Comparison of ENCODE assay signal across 8 cellular contexts in the genomic region with DNA sequence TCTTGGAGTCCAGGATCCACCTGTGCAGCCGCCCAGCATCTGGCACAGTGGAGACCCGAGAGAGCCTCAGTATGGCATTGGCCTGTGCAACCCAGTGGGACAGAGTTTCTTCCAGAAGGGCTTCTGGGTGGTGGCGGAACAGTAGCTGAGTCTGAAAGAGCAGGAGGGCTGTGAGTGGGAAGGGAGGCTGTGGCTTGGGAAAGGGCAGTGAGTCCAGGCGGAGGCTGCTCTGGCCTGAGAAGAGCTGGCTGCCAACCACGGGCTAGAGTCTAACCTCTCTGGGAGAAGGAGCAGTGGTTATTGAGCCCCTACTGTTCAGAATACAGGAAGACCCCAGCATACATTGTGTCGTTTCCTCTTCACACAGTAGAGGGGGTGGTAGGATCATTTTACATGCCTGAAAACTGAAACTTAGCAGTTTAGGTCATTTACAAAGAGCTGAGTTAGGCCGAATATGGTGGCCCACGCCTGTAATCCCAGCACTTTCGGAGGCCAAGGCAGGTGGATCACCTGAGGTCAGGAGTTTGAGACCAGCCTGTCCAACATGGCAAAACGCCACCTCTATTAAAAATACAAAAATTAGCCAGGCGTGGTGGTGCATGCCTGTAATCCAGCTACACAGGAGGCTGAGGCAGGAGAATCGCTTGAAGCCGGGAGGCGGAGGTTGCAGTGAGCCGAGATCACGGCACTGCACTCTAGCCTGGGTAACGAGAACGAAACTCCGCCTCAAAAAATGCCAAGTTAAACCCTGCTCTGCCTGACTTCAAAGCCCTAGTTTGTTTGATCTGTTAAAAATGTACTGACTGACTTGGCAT. TPM values are rescaled to one million over a fixed set of nuclear protein-coding genes. Genes with fewer than 3 reads are reported as not detected.
DNase-seq lines count a peak whose midpoint lies in the region; ATAC-seq and TF ChIP-seq lines count a peak whose summit lies in the region.

No MANE protein-coding gene starts in this region.

- BruUV-seq in PC-3 (replicated peaks; lab: Mats Ljungman, UMichigan) = no TSS peak

- no peaks in the 10 kb centered on the region for H3K9me3 Mint-ChIP-seq in central memory CD8-positive, alpha-beta T cell

- no peak for TF ChIP-seq POLR2A in uterus (IDR thresholded peaks at IDR 0.05)

- no peaks in the 10 kb centered on the region for H3K27me3 Mint-ChIP-seq in central memory CD8-positive, alpha-beta T cell

- H3K36me3 ChIP-seq in GM06990 (ENCODE audit: control insufficient read depth, insufficient read depth, low read length) (peaks cover 34% of the 10 kb centered on the region), GM23248 (ENCODE audit: low read depth) (peaks cover 15% of the 10 kb centered on the region), PC-3 (ENCODE audit: low read depth, low read length) (peaks cover 44% of the 10 kb centered on the region), uterus (no peaks in the 10 kb centered on the region), WERI-Rb-1 (peaks cover 81% of the 10 kb centered on the region)

- peaks cover 61% of the 10 kb centered on the region for H3K4me1 Mint-ChIP-seq in central memory CD8-positive, alpha-beta T cell

- TF ChIP-seq CTCF in GM06990 (IDR thresholded peaks at IDR 0.05; ENCODE audit: insufficient read depth, low read length, poor library complexity, severe bottlenecking) (peak; percentile 48), PC-3 (conservative IDR thresholded peaks at IDR 0.05; ENCODE audit: low read depth, low read length) (peak; percentile 42; the same call in 1 of the 2 replicates), uterus (IDR thresholded peaks at IDR 0.05) (peak; percentile 52 to 88 (median 76)), WERI-Rb-1 (IDR thresholded peaks at IDR 0.05; ENCODE audit: low read depth, low read length) (no peak)

- H3F3A ChIP-seq in GM23248 (ENCODE audit: insufficient read depth) = peaks cover 27% of the 10 kb centered on the region
- no peaks in the 10 kb centered on the region for H3F3A ChIP-seq in PC-3 (ENCODE audit: low read length, unreplicated experiment)

- H3K4me3 ChIP-seq in GM06990 (replicated peaks; ENCODE audit: low read depth, low read length) = peak overlapping the region; percentile 70
- H3K4me3 ChIP-seq in GM23248 = peak overlapping the region; percentile 61
- H3K4me3 ChIP-seq in PC-3 (ENCODE audit: low read length) = peak overlapping the region; percentile 90
- H3K4me3 ChIP-seq in uterus = no peak overlapping the region
- no peak overlapping the region for H3K4me3 ChIP-seq in WERI-Rb-1 (ENCODE audit: low read depth, low read length)

- H3K79me2 ChIP-seq in GM23248 (ENCODE audit: insufficient read depth) = peaks cover 81% of the 10 kb centered on the region
- H3K79me2 ChIP-seq in PC-3 (ENCODE audit: low read length) = peaks cover 80% of the 10 kb centered on the region

- no peaks in the 10 kb centered on the region for H3K9me2 ChIP-seq in GM23248 (ENCODE audit: insufficient read depth)
- H3K9me2 ChIP-seq in PC-3 (replicated peaks; ENCODE audit: low read length) = no peaks in the 10 kb centered on the region

- H3K27ac ChIP-seq in GM23248 = peak overlapping the region; percentile 98
- peak overlapping the region; percentile 98 for H3K27ac ChIP-seq in PC-3 (ENCODE audit: low read length)
- H3K27ac ChIP-seq in uterus = peak overlapping the region; percentile 86 to 93
- no peak overlapping the region for H3K27ac ChIP-seq in WERI-Rb-1

- peak overlapping the region; percentile 61 for H3K4me3 Mint-ChIP-seq in central memory CD8-positive, alpha-beta T cell

- H3K9me3 ChIP-seq in GM23248 (ENCODE audit: low read depth) = no peaks in the 10 kb centered on the region
- no peaks in the 10 kb centered on the region for H3K9me3 ChIP-seq in PC-3 (ENCODE audit: low read length)
- H3K9me3 ChIP-seq in uterus = no peaks in the 10 kb centered on the region
- no peaks in the 10 kb centered on the region for H3K9me3 ChIP-seq in WERI-Rb-1 (ENCODE audit: severe bottlenecking)

- peak overlapping the region; percentile 87 for H3K27ac Mint-ChIP-seq in central memory CD8-positive, alpha-beta T cell (ENCODE audit: low read depth)

- no peaks in the 10 kb centered on the region for H3K27me3 ChIP-seq in GM06990 (replicated peaks; ENCODE audit: control insufficient read depth, insufficient read depth, low read length)
- no peaks in the 10 kb centered on the region for H3K27me3 ChIP-seq in GM23248 (replicated peaks; ENCODE audit: insufficient read depth)
- H3K27me3 ChIP-seq in PC-3 (ENCODE audit: low read length) = no peaks in the 10 kb centered on the region
- H3K27me3 ChIP-seq in uterus = no peaks in the 10 kb centered on the region
- no peaks in the 10 kb centered on the region for H3K27me3 ChIP-seq in WERI-Rb-1 (ENCODE audit: insufficient read depth, low read depth, severe bottlenecking)

- 19% methylated on average over 19 of the region's 19 CpGs for WGBS in GM23248 (ENCODE audit: low coverage in 1 of 2, low lambda C conversion rate in 2 of 2, missing lambda C conversion rate in 2 of 2), 2 experiments

- intact Hi-C loops in PC-3 (cut with micrococcal nuclease) (loop anchor here (1.0 to 10.0 kb wide), 3 partner anchors 33 to 210 kb away; no protein-coding TSS in a partner anchor), uterus (cut with DNase I; ENCODE audit: low total_unique reads) (loop anchor here (10.0 kb wide), 1 partner anchor 280 kb away; no protein-coding TSS in a partner anchor)

- H3K9ac ChIP-seq in GM23248 (peak overlapping the region; percentile 99), PC-3 (ENCODE audit: low read length) (peak overlapping the region; percentile 88)

- no peak for ATAC-seq in PC-3
- ATAC-seq in central memory CD8-positive, alpha-beta T cell (replicated peaks; ENCODE audit: extremely low read depth, poor library complexity, severe bottlenecking) = peak; percentile 42

- CTCF ChIA-PET in PC-3 (lab: Charles Lee) = interaction anchor here (0.6 to 1.6 kb wide), 5 partner anchors 11 to 211 kb away, joined by 3 to 17 read pairs (median 4); partner anchors contain the start of genes ISG20, MRPL46 and MRPS11

- H4K20me1 ChIP-seq in GM23248 (ENCODE audit: insufficient read depth) = peaks cover 13% of the 10 kb centered on the region; the same call in 1 of the 2 replicates
- peaks cover 30% of the 10 kb centered on the region; the same call in 1 of the 2 replicates for H4K20me1 ChIP-seq in PC-3 (ENCODE audit: low read length)

- H2AFZ ChIP-seq in GM23248 (no peak overlapping the region), PC-3 (ENCODE audit: low read length) (no peak overlapping the region)

- no peak for DNase-seq in GM06990 (ENCODE audit: extremely low read depth, insufficient read length)
- DNase-seq in GM23248 = peak; percentile 66
- no peak for DNase-seq in PC-3
- DNase-seq in central memory CD8-positive, alpha-beta T cell (ENCODE audit: low spot score in 2 of 2) = peak; percentile 40 to 57
- DNase-seq in lung microvascular endothelial cell (ENCODE audit: low read depth in 2 of 2) = peak; percentile 74 to 85
- peak in 1 of 2 donors; percentile 46 for DNase-seq in uterus
- DNase-seq in WERI-Rb-1 = no peak
- DNase-seq in NCI-H1092 (lab: John Stamatoyannopoulos, UW) = no peak

- H3K4me1 ChIP-seq in GM23248 (ENCODE audit: insufficient read depth) (peaks cover 27% of the 10 kb centered on the region), PC-3 (ENCODE audit: insufficient read depth, low read length) (peaks cover 61% of the 10 kb centered on the region), uterus (peaks cover 0 to 4% of the 10 kb centered on the region in 2 donors)

- H3K36me3 Mint-ChIP-seq in central memory CD8-positive, alpha-beta T cell (ENCODE audit: insufficient read depth) = peaks cover 15% of the 10 kb centered on the region

- POLR2A ChIA-PET in PC-3 (lab: Charles Lee; ENCODE audit: unreplicated experiment) = interaction anchor here (0.6 kb wide), 1 partner anchor 573 kb away, joined by 3 read pairs; no protein-coding TSS in a partner anchor

- peak overlapping the region; percentile 97 for H3K4me2 ChIP-seq in GM23248 (ENCODE audit: unreplicated experiment)
- H3K4me2 ChIP-seq in PC-3 (ENCODE audit: low read length) = peak overlapping the region; percentile 99

- in situ Hi-C loops in GM23248 (cut with MboI) = no loop called here

RNA-seq across cellular contexts. Expression of gene AEN, which starts 3.2 kb away (rescaled TPM):
- total RNA-seq in GM23248 (2014; rRNA removed; shearing (Covaris generic)) = 35.9 and 49.1 TPM in 2 replicates
- polyA plus RNA-seq in GM23248 (2016; fragmentation: Nextera tagmentation; extraction: Ambion mirVana) = 22.3 and 23.9 TPM in 2 replicates
- total RNA-seq in PC-3 (2014; rRNA removed) (81.3 and 98.7 TPM in 2 replicates), lung microvascular endothelial cell (36.4 and 37.5 TPM in 2 replicates), uterus (10 to 100 TPM in 1 of 4 donors, 1 to 10 TPM in 3; 1.0 to 20.2 (median 6.0) TPM)

RNA-seq across cellular contexts. Expression of gene ISG20, which starts 14.5 kb away (rescaled TPM):
- not detected in 2 replicates for total RNA-seq in GM23248 (2014; rRNA removed; shearing (Covaris generic))
- 0.93 and 1.4 TPM in 2 replicates for polyA plus RNA-seq in GM23248 (2016; fragmentation: Nextera tagmentation; extraction: Ambion mirVana)
- 48.6 and 64.0 TPM in 2 replicates for total RNA-seq in PC-3 (2014; rRNA removed)
- 13.5 and 54.4 TPM in 2 replicates for total RNA-seq in lung microvascular endothelial cell
- 10 to 100 TPM in 3 of 4 donors, 1 to 10 TPM in 1; 3.9 to 35.9 (median 13.2) TPM for total RNA-seq in uterus

Comparison
In these comparisons a context has a peak if more than half of its experiments do, and no peak if none do; other contexts are left out.
1. DNase-seq: peak in GM23248 (single experiment), central memory CD8-positive, alpha-beta T cell (2 of 2) and lung microvascular endothelial cell (2 of 2); none in GM06990 (single experiment), PC-3 (single experiment), WERI-Rb-1 (single experiment) and NCI-H1092 (single experiment).
2. H3K4me3 ChIP-seq: peak in GM06990 (single experiment), GM23248 (single experiment) and PC-3 (single experiment); none in uterus (0 of 2) and WERI-Rb-1 (single experiment).